15 cellular contexts compared by ENCODE assay signal in genomic region chr3:158111861-158112260, GRCh38. TPM values are rescaled to one million over a fixed set of nuclear protein-coding genes. Genes with fewer than 3 reads are reported as not detected.
DNase-seq lines count a peak whose midpoint lies in the region; ATAC-seq and TF ChIP-seq lines count a peak whose summit lies in the region.
"Had no signal": no experiment of that assay in that cellular context is flagged by ENCODE, and none has a peak within 500 bp of the region (broad histone marks: within the 10 kb centered on the region; RNA-seq: fewer than 3 reads in every experiment).

No MANE protein-coding gene starts in this region.

- H3K9me3 Mint-ChIP-seq in activated T-cell treated with anti-CD3 and anti-CD28 coated beads, Interleukin-2, amount 50 U/mL, for 4 hours: peaks cover 9% of the 10 kb centered on the region
- H3K9me3 Mint-ChIP-seq in IgD-negative memory B cell (peaks cover 6 to 16% (median 8%) of the 10 kb centered on the region in 3 donors), nephron progenitor cell (peaks cover 38% of the 10 kb centered on the region)

- H4K20me1 ChIP-seq in PC-9 (ENCODE audit: insufficient read depth): no peaks in the 10 kb centered on the region

- peak overlapping the region in 1 of 3 donors; percentile 25 for H3K27ac Mint-ChIP-seq in IgD-negative memory B cell
- H3K27ac Mint-ChIP-seq in nephron progenitor cell: no peak overlapping the region

- H3K9me2 ChIP-seq in PC-9 (ENCODE audit: insufficient read depth): no peaks in the 10 kb centered on the region

- H3K4me3 ChIP-seq in PC-9 (peak overlapping the region; percentile 84; the same call in 1 of the 2 replicates), A673 (ENCODE audit: low read depth, low read length, poor library complexity, severe bottlenecking) (no peak overlapping the region)
- H3K4me3 ChIP-seq: right atrium auricular region had no signal

- no peak for ATAC-seq in activated T-cell treated with anti-CD3 and anti-CD28 coated beads, Interleukin-2, amount 50 U/mL, for 4 hours
- ATAC-seq in HG02970 (IDR thresholded peaks at IDR 0.05; ENCODE audit: low FRiP score, unreplicated experiment): no peak
- ATAC-seq: left lobe of liver had no signal

- BruUV-seq in PC-9 (replicated peaks; lab: Mats Ljungman, UMichigan): no TSS peak
- BruUV-seq in A673 (replicated peaks; lab: Mats Ljungman, UMichigan): no TSS peak

- H3K27me3 Mint-ChIP-seq in activated T-cell treated with anti-CD3 and anti-CD28 coated beads, Interleukin-2, amount 50 U/mL, for 4 hours (ENCODE audit: low read depth): peaks cover 24% of the 10 kb centered on the region
- H3K27me3 Mint-ChIP-seq in IgD-negative memory B cell: peaks cover 12% of the 10 kb centered on the region
- peaks cover 31% of the 10 kb centered on the region for H3K27me3 Mint-ChIP-seq in nephron progenitor cell (ENCODE audit: low read depth, poor library complexity)

- CTCF ChIA-PET in PC-9 (lab: Charles Lee) (no interaction called here), A673 (lab: Charles Lee) (no interaction called here)

- H3K27ac ChIP-seq in PC-9: no peak overlapping the region; the same call in 1 of the 2 replicates
- no peak overlapping the region for H3K27ac ChIP-seq in A673 (ENCODE audit: low read depth, low read length, poor library complexity, severe bottlenecking)
- H3K27ac ChIP-seq: GM23248, right atrium auricular region had no signal

- no peak overlapping the region for H2AFZ ChIP-seq in PC-9
- H2AFZ ChIP-seq: GM23248 had no signal

- H3K4me1 ChIP-seq in PC-9 (replicated peaks; ENCODE audit: insufficient read depth) (peaks cover 24% of the 10 kb centered on the region), A673 (ENCODE audit: insufficient read depth, low read length, poor library complexity, severe bottlenecking) (peaks cover 2% of the 10 kb centered on the region)

- H3K27me3 ChIP-seq in PC-9 (ENCODE audit: insufficient read depth, low read depth): no peaks in the 10 kb centered on the region
- no peaks in the 10 kb centered on the region for H3K27me3 ChIP-seq in A673 (replicated peaks; ENCODE audit: insufficient read depth, low read depth, low read length, poor library complexity)

- peaks cover 15% of the 10 kb centered on the region for H3F3A ChIP-seq in PC-9 (ENCODE audit: insufficient read depth, low read depth)

- DNase-seq in activated T-cell treated with anti-CD3 and anti-CD28 coated beads, Interleukin-2, amount 50 U/mL, for 4 hours: no peak
- DNase-seq in activated T-cell treated with anti-CD3 and anti-CD28 coated beads, Interleukin-2, amount 50 U/mL, for 48 hours: no peak
- DNase-seq in PC-9: no peak
- DNase-seq in nephron progenitor cell: no peak
- DNase-seq in A673 (ENCODE audit: low spot score): no peak
- no peak for DNase-seq in NCI-H345 (lab: John Stamatoyannopoulos, UW)
- DNase-seq: anterior cingulate cortex; GM23248; hippocampal formation; stimulated activated CD4-positive, alpha-beta T cell treated with anti-CD3 and anti-CD28 coated beads, Interleukin-4, amount 100 ng/mL, for 24 hours; stimulated activated naive CD4-positive, alpha-beta T cell had no signal

- peaks cover 64% of the 10 kb centered on the region for H3K79me2 ChIP-seq in PC-9 (ENCODE audit: low read depth)

- peak overlapping the region; percentile 9 for H3K4me3 Mint-ChIP-seq in activated T-cell treated with anti-CD3 and anti-CD28 coated beads, Interleukin-2, amount 50 U/mL, for 4 hours
- peak overlapping the region in 3 of 4 donors; percentile 6 to 100 (median 63) for H3K4me3 Mint-ChIP-seq in IgD-negative memory B cell
- H3K4me3 Mint-ChIP-seq in nephron progenitor cell: peak overlapping the region; percentile 94

- H3K36me3 ChIP-seq in PC-9 (ENCODE audit: low read depth) (0 out of 2 replicates have a peak, but pooled peaks cover 3% of the 10 kb centered on the region), A673 (ENCODE audit: insufficient read depth, low read length, poor library complexity, severe bottlenecking) (no peaks in the 10 kb centered on the region)
- H3K36me3 ChIP-seq: right atrium auricular region had no signal

- intact Hi-C loops in PC-9 (cut with micrococcal nuclease; ENCODE audit: unreplicated experiment): loop anchor here (2.0 to 5.0 kb wide), 2 partner anchors 57 to 325 kb away; no protein-coding TSS in a partner anchor
- intact Hi-C loops in A673 (cut with micrococcal nuclease; ENCODE audit: unreplicated experiment): loop anchor here (5.0 kb wide), 1 partner anchor 160 kb away; no protein-coding TSS in a partner anchor

- POLR2A ChIA-PET in PC-9 (lab: Charles Lee; ENCODE audit: unreplicated experiment): interaction anchor here (0.5 kb wide), 1 partner anchor 10 kb away, joined by 3 read pairs; no protein-coding TSS in a partner anchor
- POLR2A ChIA-PET in A673 (lab: Charles Lee; ENCODE audit: low non-redundant PET): no interaction called here

- peaks cover 47% of the 10 kb centered on the region for H3K4me1 Mint-ChIP-seq in activated T-cell treated with anti-CD3 and anti-CD28 coated beads, Interleukin-2, amount 50 U/mL, for 4 hours (ENCODE audit: low read depth)
- H3K4me1 Mint-ChIP-seq in IgD-negative memory B cell (peaks cover 29 to 45% (median 36%) of the 10 kb centered on the region in 3 donors), nephron progenitor cell (peaks cover 31% of the 10 kb centered on the region)

- peaks cover 15% of the 10 kb centered on the region for H3K36me3 Mint-ChIP-seq in activated T-cell treated with anti-CD3 and anti-CD28 coated beads, Interleukin-2, amount 50 U/mL, for 4 hours (ENCODE audit: insufficient read depth)
- H3K36me3 Mint-ChIP-seq in IgD-negative memory B cell (peaks cover 17% of the 10 kb centered on the region), nephron progenitor cell (ENCODE audit: low read depth) (peaks cover 40% of the 10 kb centered on the region)

- peak overlapping the region; percentile 76 for H3K4me2 ChIP-seq in PC-9

- H3K9me3 ChIP-seq in PC-9 (ENCODE audit: insufficient read depth, low read depth): no peaks in the 10 kb centered on the region; the same call in 1 of the 2 replicates
- H3K9me3 ChIP-seq in A673 (ENCODE audit: low read depth, low read length, poor library complexity, severe bottlenecking): no peaks in the 10 kb centered on the region
- H3K9me3 ChIP-seq: right atrium auricular region had no signal

- TF ChIP-seq CTCF in PC-9 (conservative IDR thresholded peaks at IDR 0.05) (no peak), nephron progenitor cell (IDR thresholded peaks at IDR 0.05) (no peak), A673 (conservative IDR thresholded peaks at IDR 0.05; ENCODE audit: low read depth, low read length) (no peak)

RNA-seq across cellular contexts. Expression of gene RSRC1, which starts 2.0 kb away (rescaled TPM):
- total RNA-seq in activated T-cell treated with anti-CD3 and anti-CD28 coated beads, Interleukin-2, amount 50 U/mL, for 4 hours: 10 to 100 TPM; 31.6 to 32.4 (median 32.1) TPM
- 42.3 TPM for polyA plus RNA-seq in IgD-negative memory B cell
- total RNA-seq in PC-9 (2021) (43.1 and 60.3 TPM in 2 replicates), A673 (2021) (59.4 and 65.4 TPM in 2 replicates)

RNA-seq across cellular contexts. Expression of gene SHOX2, which starts 5.6 kb away (rescaled TPM):
- total RNA-seq in activated T-cell treated with anti-CD3 and anti-CD28 coated beads, Interleukin-2, amount 50 U/mL, for 4 hours: not detected
- not detected for polyA plus RNA-seq in IgD-negative memory B cell
- total RNA-seq in PC-9 (2021) (0.95 and 1.0 TPM in 2 replicates), A673 (2021) (1.7 and 2.9 TPM in 2 replicates)
- total RNA-seq: left lobe of liver had no signal

Comparison
In these comparisons a context has a peak if more than half of its experiments do, and no peak if none do; other contexts are left out.
1. H3K4me3 Mint-ChIP-seq: peak in every context shown above with its lines; median percentile 94 in nephron progenitor cell; 63 in IgD-negative memory B cell; 9 in activated T-cell treated with anti-CD3 and anti-CD28 coated beads, Interleukin-2, amount 50 U/mL, for 4 hours.